In genomic region chr3:141682007-141682406, GRCh38 we compare ENCODE assay signal across 20 cellular contexts.
"Had no signal": no experiment of that assay in that cellular context is flagged by ENCODE, and none has a peak within 500 bp of the region (broad histone marks: within the 10 kb centered on the region; RNA-seq: fewer than 3 reads in every experiment).

No MANE protein-coding gene starts in this region.

- H3K4me3 ChIP-seq: body of pancreas, thyroid gland had no signal

- H3K27ac Mint-ChIP-seq: activated naive CD8-positive, alpha-beta T cell treated with anti-CD3 and anti-CD28 coated beads, Interleukin-2, amount 10 ng/mL, durations not matched to agents 7 days and 5 days; activated T-helper 2 cell treated with anti-CD3 and anti-CD28 coated beads, Interferon-gamma antibody, Interleukin-2, Interleukin-4, amounts not matched to agents 10 μg/mL and 5 μg/mL and 100 μg/mL, durations not matched to agents 14 hours and 24 hours and 36 hours; endodermal cell; immature natural killer cell; natural killer cell treated with Interleukin-12 subunit alpha and Interleukin-12 subunit beta and Interleukin-15 and Interleukin-18, amount 100 ng/mL, for 72 hours; T-helper 1 cell treated with Interleukin-12 subunit alpha and Interleukin-12 subunit beta and Interleukin-4 antibody, amounts not matched to agents 30 μg/mL and 1 μg/mL, for 36 hours had no signal

- H3K9me3 Mint-ChIP-seq: activated T-helper 2 cell treated with anti-CD3 and anti-CD28 coated beads, Interferon-gamma antibody, Interleukin-2, Interleukin-4, amounts not matched to agents 10 μg/mL and 5 μg/mL and 100 μg/mL, durations not matched to agents 14 hours and 24 hours and 36 hours; immature natural killer cell; T-helper 1 cell treated with Interleukin-12 subunit alpha and Interleukin-12 subunit beta and Interleukin-4 antibody, amounts not matched to agents 30 μg/mL and 1 μg/mL, for 36 hours had no signal

- H3K27me3 ChIP-seq: body of pancreas, thyroid gland had no signal

- H3K36me3 ChIP-seq: thyroid gland had no signal

- H3K4me3 Mint-ChIP-seq: activated naive CD8-positive, alpha-beta T cell treated with anti-CD3 and anti-CD28 coated beads, Interleukin-2, amount 10 ng/mL, durations not matched to agents 7 days and 5 days; endodermal cell; natural killer cell treated with Interleukin-12 subunit alpha and Interleukin-12 subunit beta and Interleukin-15 and Interleukin-18, amount 100 ng/mL, for 72 hours; T-helper 1 cell treated with Interleukin-12 subunit alpha and Interleukin-12 subunit beta and Interleukin-4 antibody, amounts not matched to agents 30 μg/mL and 1 μg/mL, for 36 hours had no signal

- ATAC-seq: body of pancreas; natural killer cell treated with Interleukin-12 subunit alpha and Interleukin-12 subunit beta and Interleukin-15 and Interleukin-18, amount 100 ng/mL, for 72 hours had no signal

- H3K9me3 ChIP-seq: body of pancreas, thyroid gland had no signal

- H3K36me3 Mint-ChIP-seq: immature natural killer cell; natural killer cell treated with Interleukin-12 subunit alpha and Interleukin-12 subunit beta and Interleukin-15 and Interleukin-18, amount 100 ng/mL, for 72 hours had no signal

- H3K27me3 Mint-ChIP-seq: activated naive CD8-positive, alpha-beta T cell treated with anti-CD3 and anti-CD28 coated beads, Interleukin-2, amount 10 ng/mL, durations not matched to agents 7 days and 5 days had no signal

- DNase-seq: activated CD4-positive, alpha-beta T cell treated with anti-CD3 and anti-CD28 coated beads for 1 hour; activated CD4-positive, alpha-beta T cell treated with anti-CD3 and anti-CD28 coated beads, Interleukin-2, amount 50 U/mL, for 4 hours; activated naive CD4-positive, alpha-beta T cell treated with Interleukin-2 at 50 U/mL for 16 hours; activated naive CD8-positive, alpha-beta T cell treated with anti-CD3 and anti-CD28 coated beads, Interleukin-2, amount 10 ng/mL, durations not matched to agents 7 days and 5 days; amygdala; body of pancreas; caudate nucleus; endodermal cell; erythroblast; head of caudate nucleus; immature natural killer cell; kidney glomerular epithelial cell; occipital lobe; stimulated activated naive CD4-positive, alpha-beta T cell; thyroid gland had no signal

- FAIRE-seq: frontal cortex had no signal

- H3K27ac ChIP-seq: body of pancreas, thyroid gland, VCaP had no signal
